ENCODE assay signal across 17 cellular contexts in the genomic region with DNA sequence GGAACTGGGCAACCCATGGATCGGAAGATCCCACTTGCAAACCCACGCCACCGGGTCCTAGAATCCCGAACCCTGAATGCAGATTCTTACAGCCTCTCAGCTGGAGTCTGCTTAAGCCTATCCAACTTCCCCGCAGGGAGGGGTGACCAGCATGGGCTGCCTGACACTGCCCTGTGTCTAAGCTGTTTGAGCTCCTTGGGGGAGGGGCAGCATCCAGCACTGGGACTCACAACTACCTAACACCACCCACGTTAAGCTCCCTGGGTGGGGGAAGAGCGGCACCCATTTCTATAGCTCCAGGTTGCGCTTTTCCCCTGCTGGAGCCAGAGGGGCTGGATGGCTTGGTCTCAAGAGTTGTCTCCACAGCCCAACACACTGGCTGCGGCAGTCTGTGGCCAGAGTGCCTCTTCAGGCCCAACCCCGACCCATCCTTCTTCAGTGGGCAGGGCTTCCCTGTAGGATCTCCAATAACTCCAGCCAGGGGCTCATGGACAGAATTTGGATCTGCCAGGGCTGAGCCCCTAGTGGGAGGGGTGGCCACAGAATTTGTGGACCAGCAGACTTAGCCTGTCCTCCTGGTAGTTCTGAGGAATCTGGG.
DNase-seq lines count a peak whose midpoint lies in the region; ATAC-seq and TF ChIP-seq lines count a peak whose summit lies in the region.
"Had no signal": no experiment of that assay in that cellular context is flagged by ENCODE, and none has a peak within 500 bp of the region (broad histone marks: within the 10 kb centered on the region; RNA-seq: fewer than 3 reads in every experiment).

No MANE protein-coding gene starts in this region.

- TF ChIP-seq CTCF in WERI-Rb-1 (IDR thresholded peaks at IDR 0.05; ENCODE audit: low read depth, low read length) (no peak), osteocyte (IDR thresholded peaks at IDR 0.05) (no peak), osteoblast (IDR thresholded peaks at IDR 0.05; ENCODE audit: extremely low read depth, low read depth, low read length) (no peak), Calu3 (IDR thresholded peaks at IDR 0.05; ENCODE audit: unreplicated experiment) (no peak)

- no peak overlapping the region for H2AFZ ChIP-seq in osteoblast (ENCODE audit: low read length)

- H3K4me2 ChIP-seq in osteoblast (ENCODE audit: insufficient read depth, low read length), result no peak overlapping the region

- H3K9me3 ChIP-seq in WERI-Rb-1 (ENCODE audit: severe bottlenecking), result no peaks in the 10 kb centered on the region
- H3K9me3 ChIP-seq in osteoblast (ENCODE audit: low read depth, low read length), result no peaks in the 10 kb centered on the region
- H3K9me3 ChIP-seq: Caco-2, HAP-1 had no signal

- peaks cover 4% of the 10 kb centered on the region for H3K27me3 ChIP-seq in WERI-Rb-1 (ENCODE audit: insufficient read depth, low read depth, severe bottlenecking)
- no peaks in the 10 kb centered on the region for H3K27me3 ChIP-seq in osteoblast (ENCODE audit: insufficient read depth, low read length)

- H3K4me1 ChIP-seq in osteoblast (ENCODE audit: insufficient read depth, low read length), result no peaks in the 10 kb centered on the region
- H3K4me1 ChIP-seq: Caco-2 had no signal

- intact Hi-C loops in Calu3 (cut with micrococcal nuclease; ENCODE audit: unreplicated experiment), result no loop called here

- no TSS peak for BruUV-seq in Calu3 (replicated peaks; lab: Mats Ljungman, UMichigan)

- no peaks in the 10 kb centered on the region for H3K36me3 ChIP-seq in WERI-Rb-1
- no peaks in the 10 kb centered on the region for H3K36me3 ChIP-seq in osteoblast (ENCODE audit: insufficient read depth, low read length)
- H3K36me3 ChIP-seq: HAP-1 had no signal

- H3K4me1 Mint-ChIP-seq in osteocyte (ENCODE audit: unreplicated experiment), result no peaks in the 10 kb centered on the region
- no peaks in the 10 kb centered on the region for H3K4me1 Mint-ChIP-seq in stimulated activated effector memory CD8-positive, alpha-beta T cell treated with anti-CD3 and anti-CD28 coated beads, Interleukin-12 subunit alpha, Interleukin-12 subunit beta, amount 100 ng/mL, for 72 hours
- no peaks in the 10 kb centered on the region for H3K4me1 Mint-ChIP-seq in Calu3 (ENCODE audit: low read depth, unreplicated experiment)

- no peaks in the 10 kb centered on the region for H3K79me2 ChIP-seq in osteoblast (ENCODE audit: insufficient read depth, low read length)

- H3K27me3 Mint-ChIP-seq in osteocyte (ENCODE audit: unreplicated experiment), result no peaks in the 10 kb centered on the region
- no peaks in the 10 kb centered on the region for H3K27me3 Mint-ChIP-seq in Calu3 (ENCODE audit: unreplicated experiment)
- H3K27me3 Mint-ChIP-seq: CD4-positive, alpha-beta T cell had no signal

- no peaks in the 10 kb centered on the region for H4K20me1 ChIP-seq in osteoblast (ENCODE audit: insufficient read depth, low read length)

- no peak overlapping the region for H3K27ac Mint-ChIP-seq in osteocyte (ENCODE audit: unreplicated experiment)
- no peak overlapping the region for H3K27ac Mint-ChIP-seq in stimulated activated effector memory CD8-positive, alpha-beta T cell treated with anti-CD3 and anti-CD28 coated beads, Interleukin-12 subunit alpha, Interleukin-12 subunit beta, amount 100 ng/mL, for 72 hours
- H3K27ac Mint-ChIP-seq in Calu3 (ENCODE audit: unreplicated experiment), result no peak overlapping the region
- H3K27ac Mint-ChIP-seq: CD4-positive, alpha-beta T cell had no signal

- no peak overlapping the region for H3K27ac ChIP-seq in WERI-Rb-1
- no peak overlapping the region for H3K27ac ChIP-seq in osteoblast (ENCODE audit: low read depth, low read length)
- H3K27ac ChIP-seq: C4-2B, HL-60 had no signal

- H3K4me3 ChIP-seq in WERI-Rb-1 (ENCODE audit: low read depth, low read length) (no peak overlapping the region), osteoblast (ENCODE audit: insufficient read depth, low read length) (no peak overlapping the region)
- H3K4me3 ChIP-seq: HAP-1 had no signal

- H3K36me3 Mint-ChIP-seq in osteocyte (ENCODE audit: unreplicated experiment) (peaks cover 4% of the 10 kb centered on the region), Calu3 (ENCODE audit: insufficient read depth, unreplicated experiment) (no peaks in the 10 kb centered on the region)
- H3K36me3 Mint-ChIP-seq in stimulated activated effector memory CD8-positive, alpha-beta T cell treated with anti-CD3 and anti-CD28 coated beads, Interleukin-12 subunit alpha, Interleukin-12 subunit beta, amount 100 ng/mL, for 72 hours, result no peaks in the 10 kb centered on the region

- no peak for ATAC-seq in stimulated activated effector memory CD8-positive, alpha-beta T cell treated with anti-CD3 and anti-CD28 coated beads, Interleukin-12 subunit alpha, Interleukin-12 subunit beta, amount 100 ng/mL, for 72 hours
- no peak for ATAC-seq in GM18519 (IDR thresholded peaks at IDR 0.05; ENCODE audit: low FRiP score, unreplicated experiment)

- CTCF ChIA-PET in Calu3 (lab: Charles Lee), result no interaction called here

- no peak overlapping the region for H3K4me3 Mint-ChIP-seq in osteocyte (ENCODE audit: unreplicated experiment)
- no peak overlapping the region for H3K4me3 Mint-ChIP-seq in stimulated activated effector memory CD8-positive, alpha-beta T cell treated with anti-CD3 and anti-CD28 coated beads, Interleukin-12 subunit alpha, Interleukin-12 subunit beta, amount 100 ng/mL, for 72 hours
- no peak overlapping the region for H3K4me3 Mint-ChIP-seq in Calu3 (ENCODE audit: low read depth, unreplicated experiment)
- H3K4me3 Mint-ChIP-seq: CD4-positive, alpha-beta T cell had no signal

- peak; percentile 67 for DNase-seq in WERI-Rb-1
- DNase-seq in ecto neural progenitor cell (ENCODE audit: low spot score), result peak; percentile 45
- peak; percentile 8 for DNase-seq in iPS-NIHi11 (ENCODE audit: low spot score)
- peak; percentile 72 for DNase-seq in osteocyte (ENCODE audit: extremely low spot score, unreplicated experiment)
- no peak for DNase-seq in osteoblast (ENCODE audit: insufficient read length, low spot score, missing footprints)
- no peak for DNase-seq in stimulated activated effector memory CD8-positive, alpha-beta T cell treated with anti-CD3 and anti-CD28 coated beads, Interleukin-12 subunit alpha, Interleukin-12 subunit beta, amount 100 ng/mL, for 72 hours (ENCODE audit: low spot score in 2 of 2)
- no peak for DNase-seq in Calu3
- DNase-seq: AML-193; Caco-2; CD4-positive, alpha-beta T cell; DMS153; DMS79; GDM1 had no signal

- H3K9me3 Mint-ChIP-seq in osteocyte (ENCODE audit: unreplicated experiment), result peaks cover 28% of the 10 kb centered on the region
- peaks cover 23% of the 10 kb centered on the region for H3K9me3 Mint-ChIP-seq in stimulated activated effector memory CD8-positive, alpha-beta T cell treated with anti-CD3 and anti-CD28 coated beads, Interleukin-12 subunit alpha, Interleukin-12 subunit beta, amount 100 ng/mL, for 72 hours
- H3K9me3 Mint-ChIP-seq in Calu3 (ENCODE audit: low read depth, unreplicated experiment), result peaks cover 2% of the 10 kb centered on the region

Comparison
In these comparisons a context has a peak if more than half of its experiments do, and no peak if none do; other contexts are left out.
1. DNase-seq: peak in WERI-Rb-1 (single experiment), ecto neural progenitor cell (single experiment), iPS-NIHi11 (single experiment) and osteocyte (single experiment); none in osteoblast (single experiment), stimulated activated effector memory CD8-positive, alpha-beta T cell treated with anti-CD3 and anti-CD28 coated beads, Interleukin-12 subunit alpha, Interleukin-12 subunit beta, amount 100 ng/mL, for 72 hours (0 of 2) and Calu3 (single experiment).